9 cellular contexts compared by ENCODE assay signal in genomic region chr19:2820112-2820702, GRCh38. TPM values are rescaled to one million over a fixed set of nuclear protein-coding genes. Genes with fewer than 3 reads are reported as not detected.
A peak's percentile ranks its signal among the peaks of the same experiment; 100 is the strongest.
DNase-seq lines count a peak whose midpoint lies in the region; ATAC-seq, FAIRE-seq and TF ChIP-seq lines count a peak whose summit lies in the region.
"Had no signal": no experiment of that assay in that cellular context is flagged by ENCODE, and none has a peak within 500 bp of the region (broad histone marks: within the 10 kb centered on the region; RNA-seq: fewer than 3 reads in every experiment).

No MANE protein-coding gene starts in this region.

- TF ChIP-seq CTCF in 22Rv1 (IDR thresholded peaks at IDR 0.05) (no peak), GM12878 (IDR thresholded peaks at IDR 0.05 in 2 of 3, conservative IDR thresholded peaks at IDR 0.05 in 1 of 3; ENCODE audit: control insufficient read depth in 2 of 3, extremely low read depth in 1 of 3, insufficient read depth in 1 of 3, low read depth in 3 of 3, low read length in 3 of 3) (no peak)

- TF ChIP-seq EP300 in GM12878 (IDR thresholded peaks at IDR 0.05; ENCODE audit: borderline replicate concordance in 1 of 2, control insufficient read depth in 1 of 2, low read depth in 2 of 2, low read length in 2 of 2): no peak

- no peaks in the 10 kb centered on the region for H3K9me2 ChIP-seq in Karpas-422 (replicated peaks; ENCODE audit: insufficient read depth, low read length)

- H3K9ac ChIP-seq in Karpas-422 (ENCODE audit: low read length) (peak overlapping the region; percentile 76), GM12878 (ENCODE audit: control insufficient read depth, insufficient read depth, low read length) (peak overlapping the region; percentile 67), subcutaneous abdominal adipose tissue (ENCODE audit: low read length in 5 of 5) (peak overlapping the region in 4 of 5 donors; percentile 74 to 89 (median 80))

- SMC1A ChIA-PET in GM12878 (lab: Charles Lee; ENCODE audit: uncharacterized antibody, unreplicated experiment): interaction anchor here (1.0 to 1.6 kb wide), 2 partner anchors 15 to 172 kb away, joined by 3 to 5 read pairs; no protein-coding TSS in a partner anchor

- no TSS peak for BruUV-seq in GM12878 (replicated peaks; lab: Mats Ljungman, UMichigan)

- POLR2A ChIA-PET in GM12878 (lab: Charles Lee): no interaction called here

- intact Hi-C loops in GM12878 (cut with micrococcal nuclease; ENCODE audit: unreplicated experiment): no loop called here

- no peak for TF ChIP-seq RAD21 in GM12878 (IDR thresholded peaks at IDR 0.05; ENCODE audit: insufficient read depth, low read depth, low read length)

- 0 out of 2 replicates have a peak, but pooled peaks cover 3% of the 10 kb centered on the region for H3K79me2 ChIP-seq in Karpas-422 (ENCODE audit: low read length)
- no peaks in the 10 kb centered on the region; the same call in 1 of the 2 replicates for H3K79me2 ChIP-seq in GM12878 (ENCODE audit: control insufficient read depth, insufficient read depth, low read length)

- H3K4me1 ChIP-seq in Karpas-422 (ENCODE audit: low read length) (peaks cover 4% of the 10 kb centered on the region), GM12878 (ENCODE audit: control insufficient read depth, insufficient read depth, low read length) (no peaks in the 10 kb centered on the region), subcutaneous abdominal adipose tissue (ENCODE audit: control insufficient read depth in 5 of 5, insufficient read depth in 5 of 5, low read length in 5 of 5) (peaks cover 0 to 16% (median 11%) of the 10 kb centered on the region in 5 donors)

- RAD21 ChIA-PET in GM12878 (lab: Charles Lee; ENCODE audit: unreplicated experiment): no interaction called here

- H3K27ac ChIP-seq in 22Rv1 (peak overlapping the region; percentile 39), Karpas-422 (ENCODE audit: low read length) (no peak overlapping the region), GM12878 (ENCODE audit: control insufficient read depth, insufficient read depth) (no peak overlapping the region), subcutaneous abdominal adipose tissue (ENCODE audit: low read depth, low read length) (no peak overlapping the region)

- WGBS in GM12878 (ENCODE audit: insufficient coverage, insufficient replicate concordance, low lambda C conversion rate, missing lambda C conversion rate): 7% methylated on average over 25 of the region's 36 CpGs

- no peak for FAIRE-seq in GM12878 (lab: Jason Lieb, UNC)

- DNase-seq in Karpas-422 (peak; percentile 49), GM12878 (ENCODE audit: low read depth, low spot score) (no peak), left kidney (ENCODE audit: low read depth, low spot score) (peak; percentile 59), NCI-H128 (lab: John Stamatoyannopoulos, UW; ENCODE audit: unreplicated experiment) (no peak)

- H3K4me2 ChIP-seq in Karpas-422 (ENCODE audit: low read depth, low read length, poor library complexity, severe bottlenecking) (peak overlapping the region; percentile 80), GM12878 (ENCODE audit: control insufficient read depth, insufficient read depth) (peak overlapping the region; percentile 99)

- H3K4me3 ChIP-seq in Karpas-422 (ENCODE audit: low read length) (peak overlapping the region; percentile 84), GM12878 (peak overlapping the region; percentile 80), subcutaneous abdominal adipose tissue (ENCODE audit: low read depth in 1 of 5, low read length in 5 of 5) (peak overlapping the region; percentile 63 to 89 (median 80))

- no peaks in the 10 kb centered on the region for H3K27me3 ChIP-seq in Karpas-422 (ENCODE audit: low read length)
- H3K27me3 ChIP-seq in GM12878 (replicated peaks in 1 of 2; ENCODE audit: control insufficient read depth in 2 of 2, insufficient read depth in 2 of 2, low read length in 1 of 2): no peaks in the 10 kb centered on the region
- no peaks in the 10 kb centered on the region for H3K27me3 ChIP-seq in subcutaneous abdominal adipose tissue (ENCODE audit: control insufficient read depth in 5 of 5, insufficient read depth in 4 of 5, low read length in 5 of 5)

- no peaks in the 10 kb centered on the region for H3K9me3 ChIP-seq in Karpas-422 (ENCODE audit: low read length)
- no peaks in the 10 kb centered on the region for H3K9me3 ChIP-seq in GM12878 (replicated peaks; ENCODE audit: control insufficient read depth, insufficient read depth, low read length)
- H3K9me3 ChIP-seq in subcutaneous abdominal adipose tissue (ENCODE audit: control insufficient read depth in 5 of 5, low read length in 5 of 5): no peaks in the 10 kb centered on the region

- TF ChIP-seq POLR2A in GM12878 (IDR thresholded peaks at IDR 0.05; ENCODE audit: low read depth, low read length): no peak

- in situ Hi-C loops in GM12878 (cut with MboI): no loop called here

- CTCF ChIA-PET in GM12878 (lab: Yijun Ruan, JAX): interaction anchor here (1.2 to 1.6 kb wide), 2 partner anchors 16 to 131 kb away, joined by 3 to 5 read pairs; no protein-coding TSS in a partner anchor

- peak; percentile 31 for ATAC-seq in GM18502 (IDR thresholded peaks at IDR 0.05; ENCODE audit: poor library complexity, unreplicated experiment)
- peak; percentile 6; the same call in 2 of the 3 replicates for ATAC-seq in GM12878
- ATAC-seq in HG03108 (IDR thresholded peaks at IDR 0.05; ENCODE audit: unreplicated experiment): no peak

- H2AFZ ChIP-seq in Karpas-422 (ENCODE audit: low read length) (peak overlapping the region; percentile 26; the same call in 1 of the 2 replicates), GM12878 (ENCODE audit: control insufficient read depth, low read depth, low read length) (peak overlapping the region; percentile 86)

- no peaks in the 10 kb centered on the region for H4K20me1 ChIP-seq in Karpas-422 (ENCODE audit: insufficient read depth, low read depth, low read length)
- no peaks in the 10 kb centered on the region for H4K20me1 ChIP-seq in GM12878 (ENCODE audit: control insufficient read depth, insufficient read depth)

- H3K36me3 ChIP-seq in Karpas-422 (ENCODE audit: insufficient read depth, low read length): no peaks in the 10 kb centered on the region
- H3K36me3 ChIP-seq in GM12878 (ENCODE audit: control insufficient read depth in 2 of 2, insufficient read depth in 2 of 2, low read length in 1 of 2): no peaks in the 10 kb centered on the region
- H3K36me3 ChIP-seq in subcutaneous abdominal adipose tissue (ENCODE audit: control insufficient read depth in 5 of 5, insufficient read depth in 5 of 5, low read length in 5 of 5): peaks cover 0 to 12% (median 4%) of the 10 kb centered on the region in 5 donors

RNA-seq across cellular contexts. Expression of gene ZNF554, which starts 0.5 kb away (rescaled TPM):
- total RNA-seq in Karpas-422 (2014; rRNA removed; shearing (Covaris generic); ENCODE audit: low replicate concordance): 2.6 and 4.0 TPM in 2 replicates
- total RNA-seq in GM12878 (2013; cell fraction: nucleolus; rRNA removed): 7.0 and 7.1 TPM in 2 replicates
- 1.7 and 2.1 TPM in 2 replicates for total RNA-seq in GM12878 (2014; rRNA removed)
- 1.5 and 1.8 TPM in 2 replicates for total RNA-seq in GM12878 (2014; rRNA removed; fragmentation: Illumina TruSeq; extraction: Trizol)
- 1.7 TPM in 2 replicates for total RNA-seq in GM12878 (2021)
- 0.98 TPM for polyA plus RNA-seq in GM12878 (2011; ENCODE audit: low read depth)
- 1.3 and 1.7 TPM in 2 replicates for polyA plus RNA-seq in GM12878 (2011; rRNA removed)
- polyA plus RNA-seq in GM12878 (2011; cell fraction: cytosol; rRNA removed): 1.1 and 1.2 TPM in 2 replicates
- polyA plus RNA-seq in GM12878 (2011; cell fraction: nucleus; rRNA removed): 1.1 TPM in 2 replicates
- 1.1 and 1.4 TPM in 2 replicates for polyA plus RNA-seq in GM12878 (2012)
- 1.2 and 1.4 TPM in 2 replicates for polyA plus RNA-seq in GM12878 (2014; fragmentation: Illumina TruSeq; extraction: Trizol)
- polyA plus RNA-seq in GM12878 (2014; fragmentation: Nextera tagmentation; extraction: Ambion mirVana): under 1 TPM; 0.19 to 0.38 TPM
- 0.96 and 1.3 TPM in 2 replicates for polyA plus RNA-seq in GM12878 (2014; rRNA removed)
- polyA plus RNA-seq in GM12878 (2016; fragmentation: Nextera tagmentation; extraction: Ambion mirVana): 1 to 10 TPM; 1.2 to 1.4 TPM
- 1.3 and 1.6 TPM in 2 replicates for polyA minus RNA-seq in GM12878 (2011; rRNA and poly(A)+ RNA removed)
- polyA minus RNA-seq in GM12878 (2011; cell fraction: cytosol; rRNA and poly(A)+ RNA removed): 0.94 and 1.6 TPM in 2 replicates
- polyA minus RNA-seq in GM12878 (2011; cell fraction: nucleus; rRNA and poly(A)+ RNA removed): 0.48 and 0.77 TPM in 2 replicates

RNA-seq across cellular contexts. Expression of gene ZNF555, which starts 21.1 kb away (rescaled TPM):
- 1.4 TPM in 2 replicates for total RNA-seq in Karpas-422 (2014; rRNA removed; shearing (Covaris generic); ENCODE audit: low replicate concordance)
- total RNA-seq in GM12878 (2013; cell fraction: nucleolus; rRNA removed): 5.0 and 5.1 TPM in 2 replicates
- total RNA-seq in GM12878 (2014; rRNA removed) (0.62 and 0.71 TPM in 2 replicates), GM12878 (2014; rRNA removed; fragmentation: Illumina TruSeq; extraction: Trizol) (1.6 and 1.7 TPM in 2 replicates), GM12878 (2021) (0.90 and 1.2 TPM in 2 replicates)
- polyA plus RNA-seq in GM12878 (2011; ENCODE audit: low read depth): 1.2 TPM
- polyA plus RNA-seq in GM12878 (2011; rRNA removed) (1.9 and 2.8 TPM in 2 replicates), GM12878 (2014; fragmentation: Illumina TruSeq; extraction: Trizol) (1.3 and 1.5 TPM in 2 replicates), GM12878 (2014; fragmentation: Nextera tagmentation; extraction: Ambion mirVana) (1 to 10 TPM in 1 of 2 experiments, under 1 TPM in 1; 0.68 to 1.7 TPM), GM12878 (2014; rRNA removed) (0.58 and 1.0 TPM in 2 replicates), GM12878 (2016; fragmentation: Nextera tagmentation; extraction: Ambion mirVana) (1 to 10 TPM; 1.2 to 1.4 TPM)
- 0.70 and 0.82 TPM in 2 replicates for polyA plus RNA-seq in GM12878 (2011; cell fraction: cytosol; rRNA removed)
- polyA plus RNA-seq in GM12878 (2011; cell fraction: nucleus; rRNA removed): 1.1 and 1.2 TPM in 2 replicates
- polyA plus RNA-seq in GM12878 (2012): 1.7 and 2.3 TPM in 2 replicates
- polyA minus RNA-seq in GM12878 (2011; rRNA and poly(A)+ RNA removed): 1.8 and 2.6 TPM in 2 replicates
- 0.80 and 0.83 TPM in 2 replicates for polyA minus RNA-seq in GM12878 (2011; cell fraction: cytosol; rRNA and poly(A)+ RNA removed)
- 0.60 and 0.86 TPM in 2 replicates for polyA minus RNA-seq in GM12878 (2011; cell fraction: nucleus; rRNA and poly(A)+ RNA removed)

RNA-seq across cellular contexts. Expression of gene THOP1, which starts 34.9 kb away (rescaled TPM):
- total RNA-seq in Karpas-422 (2014; rRNA removed; shearing (Covaris generic); ENCODE audit: low replicate concordance): 57.0 and 148 TPM in 2 replicates
- total RNA-seq in GM12878 (2013; cell fraction: nucleolus; rRNA removed): 230 and 309 TPM in 2 replicates
- total RNA-seq in GM12878 (2014; rRNA removed): 260 and 270 TPM in 2 replicates
- 75.9 and 77.5 TPM in 2 replicates for total RNA-seq in GM12878 (2014; rRNA removed; fragmentation: Illumina TruSeq; extraction: Trizol)
- 217 and 220 TPM in 2 replicates for total RNA-seq in GM12878 (2021)
- polyA plus RNA-seq in GM12878 (2011; ENCODE audit: low read depth): 25.4 TPM
- polyA plus RNA-seq in GM12878 (2011; rRNA removed): 72.8 and 137 TPM in 2 replicates
- polyA plus RNA-seq in GM12878 (2011; cell fraction: cytosol; rRNA removed): 144 and 196 TPM in 2 replicates
- 439 and 527 TPM in 2 replicates for polyA plus RNA-seq in GM12878 (2011; cell fraction: nucleus; rRNA removed)
- 116 and 134 TPM in 2 replicates for polyA plus RNA-seq in GM12878 (2012)
- polyA plus RNA-seq in GM12878 (2014; fragmentation: Illumina TruSeq; extraction: Trizol): 36.0 and 76.8 TPM in 2 replicates
- polyA plus RNA-seq in GM12878 (2014; fragmentation: Nextera tagmentation; extraction: Ambion mirVana): 1 to 10 TPM; 1.9 to 3.8 TPM
- polyA plus RNA-seq in GM12878 (2014; rRNA removed): 200 and 240 TPM in 2 replicates
- 100 to 1,000 TPM; 220 to 241 TPM for polyA plus RNA-seq in GM12878 (2016; fragmentation: Nextera tagmentation; extraction: Ambion mirVana)
- polyA minus RNA-seq in GM12878 (2011; rRNA and poly(A)+ RNA removed): 97.9 and 180 TPM in 2 replicates
- 59.6 and 71.5 TPM in 2 replicates for polyA minus RNA-seq in GM12878 (2011; cell fraction: cytosol; rRNA and poly(A)+ RNA removed)
- 43.6 and 46.6 TPM in 2 replicates for polyA minus RNA-seq in GM12878 (2011; cell fraction: nucleus; rRNA and poly(A)+ RNA removed)

RNA-seq across cellular contexts. Expression of gene SGTA, which starts 37.1 kb away (rescaled TPM):
- 31.2 and 55.8 TPM in 2 replicates for total RNA-seq in Karpas-422 (2014; rRNA removed; shearing (Covaris generic); ENCODE audit: low replicate concordance)
- 27.0 and 30.4 TPM in 2 replicates for total RNA-seq in GM12878 (2013; cell fraction: nucleolus; rRNA removed)
- total RNA-seq in GM12878 (2014; rRNA removed): 51.2 and 59.2 TPM in 2 replicates
- total RNA-seq in GM12878 (2014; rRNA removed; fragmentation: Illumina TruSeq; extraction: Trizol): 22.9 and 26.2 TPM in 2 replicates
- 69.2 and 76.3 TPM in 2 replicates for total RNA-seq in GM12878 (2021)
- 22.0 TPM for polyA plus RNA-seq in GM12878 (2011; ENCODE audit: low read depth)
- polyA plus RNA-seq in GM12878 (2011; rRNA removed): 19.9 and 32.9 TPM in 2 replicates
- 70.3 and 75.7 TPM in 2 replicates for polyA plus RNA-seq in GM12878 (2011; cell fraction: cytosol; rRNA removed)
- 59.1 and 86.4 TPM in 2 replicates for polyA plus RNA-seq in GM12878 (2011; cell fraction: nucleus; rRNA removed)
- polyA plus RNA-seq in GM12878 (2012): 46.1 and 46.5 TPM in 2 replicates
- 13.2 and 37.1 TPM in 2 replicates for polyA plus RNA-seq in GM12878 (2014; fragmentation: Illumina TruSeq; extraction: Trizol)
- polyA plus RNA-seq in GM12878 (2014; fragmentation: Nextera tagmentation; extraction: Ambion mirVana): 1 to 10 TPM; 2.0 to 3.1 TPM
- polyA plus RNA-seq in GM12878 (2014; rRNA removed): 64.2 and 78.7 TPM in 2 replicates
- 100 to 1,000 TPM; 102 TPM for polyA plus RNA-seq in GM12878 (2016; fragmentation: Nextera tagmentation; extraction: Ambion mirVana)
- 12.0 and 30.2 TPM in 2 replicates for polyA minus RNA-seq in GM12878 (2011; rRNA and poly(A)+ RNA removed)
- polyA minus RNA-seq in GM12878 (2011; cell fraction: cytosol; rRNA and poly(A)+ RNA removed): 15.9 and 16.7 TPM in 2 replicates
- polyA minus RNA-seq in GM12878 (2011; cell fraction: nucleus; rRNA and poly(A)+ RNA removed): 9.7 and 20.9 TPM in 2 replicates

RNA-seq across cellular contexts. Expression of gene ZNF556, which starts 46.9 kb away (rescaled TPM):
- total RNA-seq in Karpas-422 (2014; rRNA removed; shearing (Covaris generic); ENCODE audit: low replicate concordance): not detected in 2 replicates
- total RNA-seq in GM12878 (2013; cell fraction: nucleolus; rRNA removed): not detected in 2 replicates
- not detected in 2 replicates for total RNA-seq in GM12878 (2014; rRNA removed)
- not detected in 2 replicates for total RNA-seq in GM12878 (2014; rRNA removed; fragmentation: Illumina TruSeq; extraction: Trizol)
- total RNA-seq in GM12878 (2021): not detected in 2 replicates
- not detected for polyA plus RNA-seq in GM12878 (2011; ENCODE audit: low read depth)
- polyA plus RNA-seq in GM12878 (2011; rRNA removed): not detected in 2 replicates
- not detected in 2 replicates for polyA plus RNA-seq in GM12878 (2011; cell fraction: cytosol; rRNA removed)
- not detected in 2 replicates for polyA plus RNA-seq in GM12878 (2011; cell fraction: nucleus; rRNA removed)
- not detected in 2 replicates for polyA plus RNA-seq in GM12878 (2012)
- polyA plus RNA-seq in GM12878 (2014; fragmentation: Illumina TruSeq; extraction: Trizol): 0.25 TPM in 1 of 2 replicates, not detected in the other
- not detected for polyA plus RNA-seq in GM12878 (2014; fragmentation: Nextera tagmentation; extraction: Ambion mirVana)
- polyA plus RNA-seq in GM12878 (2014; rRNA removed): not detected in 2 replicates
- not detected for polyA plus RNA-seq in GM12878 (2016; fragmentation: Nextera tagmentation; extraction: Ambion mirVana)
- polyA minus RNA-seq in GM12878 (2011; rRNA and poly(A)+ RNA removed): not detected in 2 replicates
- not detected in 2 replicates for polyA minus RNA-seq in GM12878 (2011; cell fraction: cytosol; rRNA and poly(A)+ RNA removed)
- polyA minus RNA-seq in GM12878 (2011; cell fraction: nucleus; rRNA and poly(A)+ RNA removed): not detected in 2 replicates
- total RNA-seq: glomerular endothelial cell had no signal

Comparison
In these comparisons a context has a peak if more than half of its experiments do, and no peak if none do; other contexts are left out.
1. DNase-seq: peak in Karpas-422 (single experiment) and left kidney (single experiment); none in GM12878 (single experiment) and NCI-H128 (single experiment).
2. Peak in every context shown above with its lines, with median percentiles within 50 percentile points of each other: H3K4me3 ChIP-seq and H3K9ac ChIP-seq.